Comparison of ENCODE assay signal across 27 cellular contexts in the genomic region with DNA sequence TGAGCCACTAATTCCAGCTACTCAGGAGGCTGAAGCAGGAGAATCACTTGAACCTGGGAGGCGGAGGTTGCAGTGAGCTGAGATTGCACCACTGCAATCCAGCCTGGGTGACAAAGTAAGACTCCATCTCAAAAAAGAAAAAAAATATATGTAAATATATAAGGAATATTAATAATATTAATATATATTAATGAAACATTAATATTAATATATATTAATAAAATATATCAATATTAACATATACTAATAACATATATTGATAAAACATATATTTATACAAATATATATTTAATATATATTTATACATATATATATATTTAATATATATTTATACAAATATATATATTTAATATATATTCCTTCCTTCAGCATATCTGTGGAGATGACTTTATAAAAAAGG.
DNase-seq lines count a peak whose midpoint lies in the region; ATAC-seq, FAIRE-seq and TF ChIP-seq lines count a peak whose summit lies in the region.
"Had no signal": no experiment of that assay in that cellular context is flagged by ENCODE, and none has a peak within 500 bp of the region (broad histone marks: within the 10 kb centered on the region; RNA-seq: fewer than 3 reads in every experiment).

No MANE protein-coding gene starts in this region.

- no peak for TF ChIP-seq RAD21 in HepG2 (CRISPR knock-in tag; IDR thresholded peaks at IDR 0.05)

- no peak for TF ChIP-seq POLR2A in HepG2 (IDR thresholded peaks at IDR 0.05; ENCODE audit: insufficient read depth in 1 of 2, low read depth in 2 of 2, low read length in 2 of 2)

- no peak overlapping the region for H3K4me3 ChIP-seq in pancreas
- no peak overlapping the region for H3K4me3 ChIP-seq in HepG2 (replicated peaks in 1 of 3; ENCODE audit: insufficient read depth in 1 of 3, low read depth in 2 of 3, low read length in 3 of 3)
- H3K4me3 ChIP-seq: A549; BLaER1 treated with 17β-estradiol and CSF1 and Interleukin-3, amounts not matched to agents 10 nM and 100 nM; GM23248 had no signal

- POLR2A ChIA-PET in HepG2 (lab: Yijun Ruan, JAX): no interaction called here

- H4K20me1 ChIP-seq in HepG2 (ENCODE audit: insufficient read depth, low read length): no peaks in the 10 kb centered on the region
- H4K20me1 ChIP-seq: BLaER1 treated with 17β-estradiol and CSF1 and Interleukin-3, amounts not matched to agents 10 nM and 100 nM had no signal

- no peak for DNase-seq in pancreas
- no peak for DNase-seq in HepG2 (ENCODE audit: low spot score)
- DNase-seq in activated CD4-positive, alpha-beta T cell treated with anti-CD3 and anti-CD28 coated beads for 1 hour: no peak
- DNase-seq in NCI-H446 treated with DMSO at 0.1 percent for 48 hours (lab: John Stamatoyannopoulos, UW): no peak
- DNase-seq: ACHN; AML-193; BE2C; CD4-positive, alpha-beta T cell; CD8-positive, alpha-beta memory T cell; DMS 273 treated with DMSO at 0.1 percent for 48 hours; DMS79; EL; GF-D8; GM23248; H7; HCEC 1CT had no signal

- CTCF ChIA-PET in HepG2 (lab: Yijun Ruan, JAX; ENCODE audit: low intra/inter-chr PET ratio, low total read pairs): no interaction called here

- H3K9ac ChIP-seq in HepG2 (ENCODE audit: insufficient read depth, low read depth, low read length): no peak overlapping the region
- H3K9ac ChIP-seq: BLaER1 treated with 17β-estradiol and CSF1 and Interleukin-3, amounts not matched to agents 10 nM and 100 nM; GM23248 had no signal

- no peaks in the 10 kb centered on the region for H3K9me3 ChIP-seq in pancreas
- H3K9me3 ChIP-seq in HepG2 (ENCODE audit: low read length): no peaks in the 10 kb centered on the region
- H3K9me3 ChIP-seq: A549; BE2C; BLaER1 treated with 17β-estradiol and CSF1 and Interleukin-3, amounts not matched to agents 10 nM and 100 nM had no signal

- H3K36me3 ChIP-seq in pancreas (no peaks in the 10 kb centered on the region), HepG2 (replicated peaks in 1 of 2; ENCODE audit: control insufficient read depth in 1 of 2, insufficient read depth in 2 of 2, low read length in 2 of 2) (no peaks in the 10 kb centered on the region)
- H3K36me3 ChIP-seq: BE2C; BLaER1 treated with 17β-estradiol and CSF1 and Interleukin-3, amounts not matched to agents 10 nM and 100 nM had no signal

- TF ChIP-seq EP300 in HepG2 (IDR thresholded peaks at IDR 0.05; ENCODE audit: low read depth in 2 of 2, low read length in 2 of 2) (no peak), HepG2 (CRISPR knock-in tag; IDR thresholded peaks at IDR 0.05; ENCODE audit: borderline replicate concordance) (no peak)

- 91 to 95% methylated on average over 1 of the region's 1 CpG for WGBS in pancreas, 2 donors
- WGBS in HepG2 (ENCODE audit: low lambda C conversion rate): 80% methylated on average over 1 of the region's 1 CpG

- TF ChIP-seq CTCF in pancreas (IDR thresholded peaks at IDR 0.05) (no peak), HepG2 (CRISPR knock-in tag; IDR thresholded peaks at IDR 0.05) (no peak)

- H3K27me3 ChIP-seq in pancreas (peaks cover 0 to 4% (median 0%) of the 10 kb centered on the region in 4 donors), HepG2 (ENCODE audit: control insufficient read depth in 1 of 2, insufficient read depth in 2 of 2, low read length in 2 of 2) (no peaks in the 10 kb centered on the region)
- H3K27me3 ChIP-seq: BE2C; BLaER1 treated with 17β-estradiol and CSF1 and Interleukin-3, amounts not matched to agents 10 nM and 100 nM had no signal

- peak; percentile 97 for FAIRE-seq in A204.1 (lab: Jason Lieb, UNC)
- FAIRE-seq in TTC549 (lab: Jason Lieb, UNC): peak; percentile 91
- FAIRE-seq in endometrium (lab: Jason Lieb, UNC): peak; percentile 58
- peak; percentile 89 for FAIRE-seq in pancreas (lab: Jason Lieb, UNC)
- FAIRE-seq in HepG2 (lab: Jason Lieb, UNC): no peak
- FAIRE-seq: A549, D721Med, GM12891, GM18507, H1 had no signal

- H3K4me1 ChIP-seq in pancreas: no peaks in the 10 kb centered on the region
- no peaks in the 10 kb centered on the region for H3K4me1 ChIP-seq in HepG2 (ENCODE audit: insufficient read depth, low read length)
- H3K4me1 ChIP-seq: A549; BE2C; BLaER1 treated with 17β-estradiol and CSF1 and Interleukin-3, amounts not matched to agents 10 nM and 100 nM had no signal

- H3K79me2 ChIP-seq in HepG2 (ENCODE audit: insufficient read depth, low read length): no peaks in the 10 kb centered on the region

- H3K4me2 ChIP-seq in HepG2 (ENCODE audit: low read depth, low read length): no peak overlapping the region
- H3K4me2 ChIP-seq: A549; BLaER1 treated with 17β-estradiol and CSF1 and Interleukin-3, amounts not matched to agents 10 nM and 100 nM had no signal

- in situ Hi-C loops in HepG2 (cut with HindIII; ENCODE audit: extremely low pct_ligation_motif_present, low pct_unique_long_range_greater_than_20kb): no loop called here

- H2AFZ ChIP-seq in HepG2 (ENCODE audit: low read length): no peak overlapping the region
- H2AFZ ChIP-seq: GM23248 had no signal

- intact Hi-C loops in pancreas (cut with DNase I) (no loop called here), HepG2 (cut with micrococcal nuclease; ENCODE audit: unreplicated experiment) (no loop called here)

- no TSS peak for BruUV-seq in HepG2 (replicated peaks; lab: Mats Ljungman, UMichigan)

- H3K27ac ChIP-seq in pancreas (no peak overlapping the region), HepG2 (ENCODE audit: extremely low read length, insufficient read depth, low read length) (no peak overlapping the region)
- H3K27ac ChIP-seq: 22Rv1; A549; BLaER1 treated with 17β-estradiol and CSF1 and Interleukin-3, amounts not matched to agents 10 nM and 100 nM; GM23248 had no signal

- no peak for ATAC-seq in pancreas
- no peak for ATAC-seq in HepG2
- no peak for ATAC-seq in GM19467 (IDR thresholded peaks at IDR 0.05; ENCODE audit: unreplicated experiment)
- ATAC-seq: A549 had no signal

TF ChIP-seq in HepG2, 621 proteins besides CTCF, POLR2A, EP300 and RAD21:
- no peak for TF ChIP-seq MIXL1 (CRISPR knock-in tag; IDR thresholded peaks at IDR 0.05)
